9 cellular contexts compared by ENCODE assay signal in genomic region chr16:11084484-11085024, GRCh38.
DNase-seq lines count a peak whose midpoint lies in the region; ATAC-seq and TF ChIP-seq lines count a peak whose summit lies in the region.
"Had no signal": no experiment of that assay in that cellular context is flagged by ENCODE, and none has a peak within 500 bp of the region (broad histone marks: within the 10 kb centered on the region; RNA-seq: fewer than 3 reads in every experiment).

No MANE protein-coding gene starts in this region.

- H3K36me3 ChIP-seq in mucosa of descending colon (ENCODE audit: low read depth), result no peaks in the 10 kb centered on the region

- DNase-seq in GM03348 (ENCODE audit: low spot score) (peak; percentile 66), fibroblast of peridontal ligament (ENCODE audit: extremely low read depth) (peak; percentile 84), sciatic nerve (ENCODE audit: low spot score) (no peak), mucosa of descending colon (no peak)
- DNase-seq in stimulated activated CD8-positive, alpha-beta memory T cell treated with anti-CD3 and anti-CD28 coated beads, Interleukin-4, amount 100 ng/mL, for 48 hours, result no peak
- DNase-seq in stimulated activated CD4-positive, alpha-beta T cell treated with anti-CD3 and anti-CD28 coated beads, Interleukin-15, amount 100 ng/mL, for 24 hours, result no peak
- DNase-seq: NCI-H1105 treated with DMSO at 0.1 percent for 48 hours had no signal

- no peak overlapping the region for H3K4me3 ChIP-seq in mucosa of descending colon

- H3K9me3 ChIP-seq in mucosa of descending colon, result no peaks in the 10 kb centered on the region

- ATAC-seq in sciatic nerve, result peak; percentile 19
- ATAC-seq in mucosa of descending colon, result no peak
- ATAC-seq in HG03045 (IDR thresholded peaks at IDR 0.05; ENCODE audit: unreplicated experiment), result no peak

- intact Hi-C loops in sciatic nerve (cut with DNase I) (no loop called here), mucosa of descending colon (cut with DNase I, micrococcal nuclease) (no loop called here)

- H3K4me1 ChIP-seq in mucosa of descending colon (ENCODE audit: low read depth), result peaks cover 19% of the 10 kb centered on the region

- TF ChIP-seq CTCF in mucosa of descending colon (IDR thresholded peaks at IDR 0.05), result no peak

TF ChIP-seq in PFSK-1, 5 proteins besides CTCF, POLR2A, EP300 and RAD21:
- TF ChIP-seq TAF1 (IDR thresholded peaks at IDR 0.05; ENCODE audit: borderline replicate concordance, insufficient read depth, low read length), result no peak
- TF ChIP-seq SIN3A (IDR thresholded peaks at IDR 0.05; ENCODE audit: borderline replicate concordance, insufficient read depth, low read length), result 0 out of 2 replicates have a peak, but pooled peaks have one; percentile 28

Comparison
In these comparisons a context has a peak if more than half of its experiments do, and no peak if none do; other contexts are left out.
1. DNase-seq: peak in GM03348 (single experiment) and fibroblast of peridontal ligament (single experiment); none in sciatic nerve (single experiment), stimulated activated CD8-positive, alpha-beta memory T cell treated with anti-CD3 and anti-CD28 coated beads, Interleukin-4, amount 100 ng/mL, for 48 hours (single experiment), stimulated activated CD4-positive, alpha-beta T cell treated with anti-CD3 and anti-CD28 coated beads, Interleukin-15, amount 100 ng/mL, for 24 hours (single experiment) and mucosa of descending colon (0 of 3).